Comparison of ENCODE assay signal across 1 cellular context in the genomic region with DNA sequence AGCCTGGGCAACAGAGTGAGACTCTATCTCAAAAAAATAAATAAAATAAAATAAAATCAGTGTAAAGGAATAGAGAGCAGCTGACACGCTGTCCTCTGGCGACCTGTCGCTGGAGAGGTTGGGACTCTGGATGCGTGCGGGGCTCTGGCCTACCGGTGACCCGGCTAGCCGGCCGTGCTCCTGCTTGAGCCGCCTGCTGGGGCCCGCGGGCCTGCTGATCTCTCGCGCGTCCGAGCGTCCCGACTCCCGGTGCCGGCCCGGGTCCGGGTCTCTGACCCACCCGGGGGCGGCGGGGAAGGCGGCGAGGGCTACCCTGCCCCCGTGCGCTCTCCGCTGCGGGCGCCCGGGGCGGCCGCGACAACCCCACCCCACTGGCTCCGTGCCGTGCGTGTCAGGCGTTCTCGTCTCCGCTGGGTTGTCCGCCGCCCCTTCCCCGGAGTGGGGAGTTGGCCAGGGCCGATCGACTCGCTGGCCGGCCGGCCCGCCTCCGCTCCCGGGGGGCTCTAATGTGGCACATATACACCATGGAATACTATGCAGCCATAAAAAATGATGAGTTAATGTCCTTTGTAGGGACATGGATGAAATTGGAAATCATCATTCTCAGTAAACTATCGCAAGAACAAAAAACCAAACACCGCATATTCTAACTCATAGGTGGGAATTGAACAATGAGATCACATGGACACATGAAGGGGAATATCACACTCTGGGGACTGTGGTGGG. TPM values are rescaled to one million over a fixed set of nuclear protein-coding genes. Genes with fewer than 3 reads are reported as not detected.
"Had no signal": no experiment of that assay in that cellular context is flagged by ENCODE, and none has a peak within 500 bp of the region (broad histone marks: within the 10 kb centered on the region; RNA-seq: fewer than 3 reads in every experiment).

No MANE protein-coding gene starts in this region.

RNA-seq across cellular contexts. Expression of a gene that starts 25.5 kb away (rescaled TPM):
- total RNA-seq: kidney epithelial cell had no signal
